Comparison of ENCODE assay signal across 15 cellular contexts in genomic region chr4:123651127-123651526, GRCh38.
DNase-seq lines count a peak whose midpoint lies in the region; ATAC-seq, FAIRE-seq and TF ChIP-seq lines count a peak whose summit lies in the region.
"Had no signal": no experiment of that assay in that cellular context is flagged by ENCODE, and none has a peak within 500 bp of the region (broad histone marks: within the 10 kb centered on the region; RNA-seq: fewer than 3 reads in every experiment).

No MANE protein-coding gene starts in this region.

- H3K36me3 ChIP-seq in HepG2 (replicated peaks in 1 of 2; ENCODE audit: control insufficient read depth in 1 of 2, insufficient read depth in 2 of 2, low read length in 2 of 2) (peaks cover under 1 to 9% of the 10 kb centered on the region in 2 experiments; a peak in 1 of 5 replicates), right lobe of liver (no peaks in the 10 kb centered on the region), gastroesophageal sphincter (no peaks in the 10 kb centered on the region), pancreas (no peaks in the 10 kb centered on the region)
- H3K36me3 ChIP-seq: cardiac muscle cell, HAP-1 had no signal

- H3K9me3 ChIP-seq in HepG2 (ENCODE audit: low read length) (peaks cover 4% of the 10 kb centered on the region), right lobe of liver (no peaks in the 10 kb centered on the region), gastroesophageal sphincter (no peaks in the 10 kb centered on the region), pancreas (no peaks in the 10 kb centered on the region)

- CTCF ChIA-PET in HepG2 (lab: Yijun Ruan, JAX; ENCODE audit: low intra/inter-chr PET ratio, low total read pairs) = no interaction called here

- H3K4me3 ChIP-seq in HepG2 (replicated peaks in 1 of 3; ENCODE audit: insufficient read depth in 1 of 3, low read depth in 2 of 3, low read length in 3 of 3) (peak overlapping the region in 2 of 3 experiments; percentile 4 to 23; a peak in 1 of 6 replicates), right lobe of liver (no peak overlapping the region), gastroesophageal sphincter (no peak overlapping the region), pancreas (peak overlapping the region in 1 of 4 donors; percentile 19)
- H3K4me3 ChIP-seq: cardiac muscle cell, HAP-1 had no signal

- H2AFZ ChIP-seq in HepG2 (ENCODE audit: low read length) = no peak overlapping the region

- peaks cover 6% of the 10 kb centered on the region for H3K79me2 ChIP-seq in HepG2 (ENCODE audit: insufficient read depth, low read length)

- intact Hi-C loops in HepG2 (cut with micrococcal nuclease; ENCODE audit: unreplicated experiment) (loop anchor here (2.0 kb wide), 1 partner anchor 172 kb away; no protein-coding TSS in a partner anchor), right lobe of liver (cut with DNase I) (no loop called here), pancreas (cut with DNase I) (loop anchor here in 1 of 3 donors (10.0 kb wide), 1 partner anchor 256 kb away; the partner anchor contains the start of gene SPRY1)

- TF ChIP-seq RAD21 in HepG2 (CRISPR knock-in tag; IDR thresholded peaks at IDR 0.05) = no peak

- H3K27ac ChIP-seq in HepG2 (ENCODE audit: extremely low read length, insufficient read depth, low read length) (peak overlapping the region; percentile 92), right lobe of liver (no peak overlapping the region), gastroesophageal sphincter (peak overlapping the region; percentile 1 to 81 (median 78)), pancreas (peak overlapping the region; percentile 28 to 83 (median 71))
- H3K27ac ChIP-seq: cardiac muscle cell had no signal

- ATAC-seq in HepG2 = no peak
- no peak for ATAC-seq in right lobe of liver
- peak; percentile 27 for ATAC-seq in gastroesophageal sphincter
- ATAC-seq in pancreas = peak in 1 of 4 donors; percentile 31
- no peak for ATAC-seq in GM18511 (IDR thresholded peaks at IDR 0.05; ENCODE audit: unreplicated experiment)

- 100% methylated on average over 2 of the region's 2 CpGs for WGBS in HepG2 (ENCODE audit: low lambda C conversion rate)
- WGBS in right lobe of liver (ENCODE audit: insufficient coverage, low coverage, low lambda C conversion rate, missing lambda C conversion rate) = 85% methylated on average over 2 of the region's 2 CpGs
- WGBS in gastroesophageal sphincter (ENCODE audit: low coverage in 1 of 2), 2 donors = 0 to 13% methylated on average over 1 to 2 of the region's 2 CpGs
- WGBS in pancreas, 2 donors = 42 to 46% methylated on average over 2 of the region's 2 CpGs

- no peak for TF ChIP-seq POLR2A in HepG2 (IDR thresholded peaks at IDR 0.05; ENCODE audit: insufficient read depth in 1 of 2, low read depth in 2 of 2, low read length in 2 of 2)
- no peak for TF ChIP-seq POLR2A in right lobe of liver (IDR thresholded peaks at IDR 0.05)
- no peak for TF ChIP-seq POLR2A in gastroesophageal sphincter (IDR thresholded peaks at IDR 0.05)

- in situ Hi-C loops in HepG2 (cut with HindIII; ENCODE audit: extremely low pct_ligation_motif_present, low pct_unique_long_range_greater_than_20kb) = no loop called here

- peaks cover 60% of the 10 kb centered on the region for H3K4me1 ChIP-seq in HepG2 (ENCODE audit: insufficient read depth, low read length)
- H3K4me1 ChIP-seq in right lobe of liver = peaks cover 0 to 9% (median 0%) of the 10 kb centered on the region in 4 donors
- H3K4me1 ChIP-seq in gastroesophageal sphincter = peaks cover 7 to 46% (median 13%) of the 10 kb centered on the region in 3 donors
- peaks cover 12 to 22% (median 20%) of the 10 kb centered on the region in 3 donors for H3K4me1 ChIP-seq in pancreas

- H3K9ac ChIP-seq in HepG2 (ENCODE audit: insufficient read depth, low read depth, low read length) = peak overlapping the region; percentile 44; the same call in 1 of the 2 replicates

- no peak for DNase-seq in HepG2 (ENCODE audit: low spot score)
- no peak for DNase-seq in right lobe of liver
- no peak for DNase-seq in pancreas
- DNase-seq in DMS153 (lab: John Stamatoyannopoulos, UW) = no peak
- no peak for DNase-seq in NCI-H1105 (lab: John Stamatoyannopoulos, UW)
- DNase-seq in OCI-M2 (lab: John Stamatoyannopoulos, UW; ENCODE audit: unreplicated experiment) = no peak
- DNase-seq: activated CD4-positive, alpha-beta T cell treated with anti-CD3 and anti-CD28 coated beads, Interleukin-2, amount 50 U/mL, for 48 hours; activated gamma-delta T cell; NCI-H510A treated with DMSO at 0.1 percent for 48 hours; T-helper 9 cell had no signal

- TF ChIP-seq CTCF in HepG2 (CRISPR knock-in tag; IDR thresholded peaks at IDR 0.05) (no peak), right lobe of liver (IDR thresholded peaks at IDR 0.05) (no peak), gastroesophageal sphincter (IDR thresholded peaks at IDR 0.05) (no peak), pancreas (IDR thresholded peaks at IDR 0.05) (no peak)

- no TSS peak for BruUV-seq in HepG2 (replicated peaks; lab: Mats Ljungman, UMichigan)

- no peaks in the 10 kb centered on the region for H4K20me1 ChIP-seq in HepG2 (ENCODE audit: insufficient read depth, low read length)

- no peaks in the 10 kb centered on the region for H3K27me3 ChIP-seq in HepG2 (ENCODE audit: control insufficient read depth in 1 of 2, insufficient read depth in 2 of 2, low read length in 2 of 2)
- no peaks in the 10 kb centered on the region for H3K27me3 ChIP-seq in right lobe of liver
- no peaks in the 10 kb centered on the region for H3K27me3 ChIP-seq in gastroesophageal sphincter
- no peaks in the 10 kb centered on the region for H3K27me3 ChIP-seq in pancreas
- H3K27me3 ChIP-seq: cardiac muscle cell had no signal

- TF ChIP-seq EP300 in HepG2 (IDR thresholded peaks at IDR 0.05; ENCODE audit: low read depth in 2 of 2, low read length in 2 of 2) (no peak), HepG2 (CRISPR knock-in tag; IDR thresholded peaks at IDR 0.05; ENCODE audit: borderline replicate concordance) (no peak), gastroesophageal sphincter (IDR thresholded peaks at IDR 0.05) (no peak)

- POLR2A ChIA-PET in HepG2 (lab: Yijun Ruan, JAX) = interaction anchor here (1.9 to 2.9 kb wide), 2 partner anchors 96 to 251 kb away, joined by 12 read pairs; no protein-coding TSS in a partner anchor

- FAIRE-seq in HepG2 (lab: Jason Lieb, UNC) = no peak
- FAIRE-seq in pancreas (lab: Jason Lieb, UNC) = no peak
- FAIRE-seq: GM12891 had no signal

- peak overlapping the region; percentile 79 for H3K4me2 ChIP-seq in HepG2 (ENCODE audit: low read depth, low read length)

TF ChIP-seq in HepG2, 621 proteins besides CTCF, POLR2A, EP300 and RAD21:
- no peak for TF ChIP-seq ZNF703 (CRISPR knock-in tag; IDR thresholded peaks at IDR 0.05; ENCODE audit: borderline replicate concordance)
- no peak for TF ChIP-seq KAT2B (IDR thresholded peaks at IDR 0.05; ENCODE audit: borderline replicate concordance, low read depth, low read length)
TF ChIP-seq in HepG2: peak in this region for 0.

Comparison
In these comparisons a context has a peak if more than half of its experiments do, and no peak if none do; other contexts are left out.
1. H3K27ac ChIP-seq: peak in HepG2 (single experiment), gastroesophageal sphincter (4 of 4) and pancreas (4 of 4); none in right lobe of liver (0 of 3).
2. H3K4me3 ChIP-seq: peak in HepG2 (2 of 3); none in right lobe of liver (0 of 3) and gastroesophageal sphincter (0 of 2).